8 cellular contexts compared by ENCODE assay signal in the genomic region with DNA sequence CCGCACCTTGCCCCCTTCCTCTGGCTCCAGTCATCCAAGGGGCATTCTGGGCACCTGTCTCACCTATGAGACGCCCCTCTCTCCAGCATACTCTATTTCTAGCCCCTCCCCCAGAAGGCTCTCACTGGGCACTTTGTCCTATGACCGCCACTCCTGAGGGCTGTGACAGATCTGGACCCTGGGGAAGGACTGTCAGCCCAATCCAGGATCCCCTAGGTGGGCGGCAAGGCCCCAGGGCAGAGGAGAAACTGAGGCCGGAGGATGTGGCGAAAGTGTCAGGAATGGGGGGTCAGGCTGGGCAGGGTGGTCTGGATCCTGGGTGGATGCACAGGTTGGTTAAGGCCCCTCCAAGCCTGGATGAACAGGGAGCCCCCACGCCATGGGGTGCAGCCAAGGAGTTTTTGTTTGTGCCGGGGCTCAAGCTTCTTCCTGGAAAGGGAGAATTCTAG. TPM values are rescaled to one million over a fixed set of nuclear protein-coding genes. Genes with fewer than 3 reads are reported as not detected.
A peak's percentile ranks its signal among the peaks of the same experiment; 100 is the strongest.
DNase-seq lines count a peak whose midpoint lies in the region; ATAC-seq and TF ChIP-seq lines count a peak whose summit lies in the region.
"Had no signal": no experiment of that assay in that cellular context is flagged by ENCODE, and none has a peak within 500 bp of the region (broad histone marks: within the 10 kb centered on the region; RNA-seq: fewer than 3 reads in every experiment).

No MANE protein-coding gene starts in this region.

- H2AFZ ChIP-seq in PC-9 = no peak overlapping the region

- no peaks in the 10 kb centered on the region for H3K79me2 ChIP-seq in PC-9 (ENCODE audit: low read depth)

- WGBS in psoas muscle, 3 donors = 77 to 82% (median 81%) methylated on average over 7 to 8 of the region's 8 CpGs

- H3K9me2 ChIP-seq in PC-9 (ENCODE audit: insufficient read depth) = no peaks in the 10 kb centered on the region

- POLR2A ChIA-PET in PC-9 (lab: Charles Lee; ENCODE audit: unreplicated experiment) = no interaction called here

- intact Hi-C loops in PC-9 (cut with micrococcal nuclease; ENCODE audit: unreplicated experiment) = loop anchor here (10.0 kb wide), 1 partner anchor 52 kb away; no protein-coding TSS in a partner anchor
- intact Hi-C loops in psoas muscle (cut with DNase I) = no loop called here

- H3K27me3 ChIP-seq in PC-9 (ENCODE audit: insufficient read depth, low read depth) (no peaks in the 10 kb centered on the region), psoas muscle (ENCODE audit: insufficient read depth in 3 of 3, low read length in 2 of 3) (peaks cover 0 to 50% (median 18%) of the 10 kb centered on the region in 3 donors)

- H3K4me1 ChIP-seq in PC-9 (replicated peaks; ENCODE audit: insufficient read depth) = peaks cover 13% of the 10 kb centered on the region; the same call in 1 of the 2 replicates
- H3K4me1 ChIP-seq in psoas muscle = peaks cover 12% of the 10 kb centered on the region

- H4K20me1 ChIP-seq in PC-9 (ENCODE audit: insufficient read depth) = peaks cover 3% of the 10 kb centered on the region; the same call in 1 of the 2 replicates

- peaks cover 13% of the 10 kb centered on the region; the same call in 1 of the 2 replicates for H3F3A ChIP-seq in PC-9 (ENCODE audit: insufficient read depth, low read depth)

- DNase-seq in GM19238 (ENCODE audit: insufficient read length, low spot score) (peak; percentile 1), PC-9 (no peak), epithelial cell of proximal tubule (ENCODE audit: low read depth) (no peak), psoas muscle (no peak), NAMALWA (ENCODE audit: low spot score) (no peak)
- DNase-seq: HCEC 1CT had no signal

- BruUV-seq in PC-9 (replicated peaks; lab: Mats Ljungman, UMichigan) = no TSS peak

- H3K4me2 ChIP-seq in PC-9 = peak overlapping the region; percentile 92

- no peaks in the 10 kb centered on the region for H3K36me3 ChIP-seq in PC-9 (ENCODE audit: low read depth)
- H3K36me3 ChIP-seq in psoas muscle (ENCODE audit: insufficient read depth in 1 of 2, low read depth in 1 of 2) = no peaks in the 10 kb centered on the region

- H3K9me3 ChIP-seq in PC-9 (ENCODE audit: insufficient read depth, low read depth) = no peaks in the 10 kb centered on the region
- no peaks in the 10 kb centered on the region for H3K9me3 ChIP-seq in psoas muscle

- CTCF ChIA-PET in PC-9 (lab: Charles Lee) = no interaction called here

- H3K27ac ChIP-seq in PC-9 = no peak overlapping the region
- H3K27ac ChIP-seq in psoas muscle = no peak overlapping the region

- H3K4me3 ChIP-seq in PC-9 = peak overlapping the region; percentile 90; the same call in 1 of the 2 replicates
- peak overlapping the region; percentile 88 for H3K4me3 ChIP-seq in epithelial cell of proximal tubule (ENCODE audit: low read depth, low read length)
- peak overlapping the region; percentile 74 for H3K4me3 ChIP-seq in psoas muscle

- no peak for ATAC-seq in psoas muscle
- no peak for ATAC-seq in HG02852 (IDR thresholded peaks at IDR 0.05; ENCODE audit: unreplicated experiment)
- no peak for ATAC-seq in GM18907 (IDR thresholded peaks at IDR 0.05; ENCODE audit: unreplicated experiment)

- no peak for TF ChIP-seq CTCF in PC-9 (conservative IDR thresholded peaks at IDR 0.05)
- TF ChIP-seq CTCF in epithelial cell of proximal tubule (conservative IDR thresholded peaks at IDR 0.05; ENCODE audit: low read depth, low read length) = no peak
- TF ChIP-seq CTCF in psoas muscle (IDR thresholded peaks at IDR 0.05) = no peak

RNA-seq across cellular contexts. Expression of a gene that starts 16.2 kb away (rescaled TPM):
- total RNA-seq in PC-9 (2021) (2.1 and 4.1 TPM in 2 replicates), epithelial cell of proximal tubule (0.51 and 2.0 TPM in 2 replicates), psoas muscle (1 to 10 TPM; 3.4 to 7.2 (median 4.8) TPM)
- polyA plus RNA-seq in psoas muscle = 1 to 10 TPM in 2 of 3 donors, under 1 TPM in 1; 0.72 to 1.7 (median 1.5) TPM

RNA-seq across cellular contexts. Expression of a gene that starts 34.2 kb away (rescaled TPM):
- total RNA-seq in PC-9 (2021) (52.4 and 70.1 TPM in 2 replicates), epithelial cell of proximal tubule (28.0 and 34.5 TPM in 2 replicates), psoas muscle (10 to 100 TPM; 11.4 to 20.2 (median 12.2) TPM)
- polyA plus RNA-seq in psoas muscle = 10 to 100 TPM; 13.2 to 16.5 (median 15.2) TPM
